10 cellular contexts compared by ENCODE assay signal in the genomic region with DNA sequence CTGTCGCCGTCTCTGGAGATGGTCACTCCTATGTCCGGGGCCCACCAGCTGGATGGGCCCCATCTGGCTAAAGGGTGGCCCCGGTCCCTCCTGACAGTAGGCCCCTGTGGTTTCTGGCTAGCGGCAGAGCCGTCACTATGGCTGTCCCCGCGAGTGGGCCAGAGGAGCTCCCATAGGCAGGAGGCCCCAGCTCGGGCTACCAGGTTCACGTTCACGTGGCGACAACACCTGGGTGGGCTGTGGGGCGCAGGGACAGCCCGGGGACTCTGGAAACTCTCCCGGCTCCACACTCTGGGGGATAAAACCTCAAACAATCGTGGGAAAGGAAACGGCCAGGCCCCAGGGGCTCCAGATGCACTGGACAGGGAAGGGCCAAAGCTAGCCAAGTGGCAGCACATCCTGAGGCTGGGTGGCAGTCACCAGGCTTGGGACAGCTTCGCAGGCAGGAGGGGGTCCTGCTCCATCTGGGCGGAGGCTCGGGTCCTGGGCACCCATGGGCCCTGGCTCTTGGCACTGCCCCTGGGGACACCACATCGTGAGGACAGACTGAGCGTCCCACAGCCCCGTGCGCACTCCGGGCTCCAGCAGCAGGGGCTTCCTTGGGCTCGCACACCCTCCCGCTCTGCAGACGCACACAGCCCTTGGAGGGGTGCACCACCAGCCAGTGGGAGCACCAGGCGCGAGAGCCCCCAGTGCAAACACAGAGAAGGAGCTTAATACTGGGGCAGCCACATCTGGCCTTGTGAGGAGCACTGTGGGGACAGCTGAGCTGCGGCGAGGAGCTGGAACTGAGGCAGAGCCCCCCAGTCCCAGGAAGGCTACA. TPM values are rescaled to one million over a fixed set of nuclear protein-coding genes. Genes with fewer than 3 reads are reported as not detected.
DNase-seq lines count a peak whose midpoint lies in the region; ATAC-seq and TF ChIP-seq lines count a peak whose summit lies in the region.
"Had no signal": no experiment of that assay in that cellular context is flagged by ENCODE, and none has a peak within 500 bp of the region (broad histone marks: within the 10 kb centered on the region; RNA-seq: fewer than 3 reads in every experiment).

No MANE protein-coding gene starts in this region.

- H3K4me3 Mint-ChIP-seq in MCF 10A (ENCODE audit: unreplicated experiment) (no peak overlapping the region), Calu3 (ENCODE audit: low read depth, unreplicated experiment) (no peak overlapping the region)
- peak overlapping the region; percentile 86 for H3K4me3 Mint-ChIP-seq in activated T-helper 17 cell treated with anti-CD3 and anti-CD28 coated beads, Interleukin-2, amount 50 U/mL, for 72 hours

- BruUV-seq in MCF 10A (replicated peaks; lab: Mats Ljungman, UMichigan) (no TSS peak), Calu3 (replicated peaks; lab: Mats Ljungman, UMichigan) (no TSS peak)

- CTCF ChIA-PET in MCF 10A (lab: Yijun Ruan, JAX), result interaction anchor here (0.7 kb wide), 1 partner anchor 37 kb away, joined by 4 read pairs; no protein-coding TSS in a partner anchor
- CTCF ChIA-PET in Calu3 (lab: Charles Lee), result no interaction called here

- H3K27me3 ChIP-seq in breast epithelium (no peaks in the 10 kb centered on the region), left lung (no peaks in the 10 kb centered on the region), thoracic aorta (replicated peaks; ENCODE audit: insufficient read depth) (no peaks in the 10 kb centered on the region)
- H3K27me3 ChIP-seq: body of pancreas had no signal

- no peak for DNase-seq in breast epithelium (ENCODE audit: low spot score in 2 of 2)
- DNase-seq in MCF 10A (ENCODE audit: unreplicated experiment), result no peak
- no peak for DNase-seq in left lung
- no peak for DNase-seq in thoracic aorta (ENCODE audit: low spot score)
- no peak for DNase-seq in NOMO-1 (lab: John Stamatoyannopoulos, UW; ENCODE audit: unreplicated experiment in 2 of 2)
- no peak for DNase-seq in C1 segment of cervical spinal cord (lab: John Stamatoyannopoulos, UW)
- DNase-seq in Calu3, result no peak

- no peak for ATAC-seq in activated T-helper 17 cell treated with anti-CD3 and anti-CD28 coated beads, Interleukin-2, amount 50 U/mL, for 72 hours (replicated peaks)
- no peak for ATAC-seq in left lung
- no peak for ATAC-seq in thoracic aorta (ENCODE audit: insufficient number of reproducible peaks, low FRiP score, low read depth)

- H3K9me3 ChIP-seq in breast epithelium (no peaks in the 10 kb centered on the region), left lung (no peaks in the 10 kb centered on the region), thoracic aorta (no peaks in the 10 kb centered on the region)
- H3K9me3 ChIP-seq: body of pancreas had no signal

- peak overlapping the region in 2 of 3 donors; percentile 11 to 39 for H3K4me3 ChIP-seq in breast epithelium
- peak overlapping the region in 1 of 2 donors; percentile 92 for H3K4me3 ChIP-seq in left lung
- peak overlapping the region; percentile 39 for H3K4me3 ChIP-seq in thoracic aorta
- H3K4me3 ChIP-seq: body of pancreas, GM23248 had no signal

- no peak overlapping the region for H3K27ac Mint-ChIP-seq in MCF 10A (ENCODE audit: low read depth, unreplicated experiment)
- peak overlapping the region; percentile 98 for H3K27ac Mint-ChIP-seq in activated T-helper 17 cell treated with anti-CD3 and anti-CD28 coated beads, Interleukin-2, amount 50 U/mL, for 72 hours
- no peak overlapping the region for H3K27ac Mint-ChIP-seq in Calu3 (ENCODE audit: unreplicated experiment)

- intact Hi-C loops in breast epithelium (cut with DNase I; ENCODE audit: low total_unique reads) (loop anchor here (10.0 kb wide), 1 partner anchor 713 kb away; no protein-coding TSS in a partner anchor), MCF 10A (cut with micrococcal nuclease) (no loop called here), left lung (cut with DNase I) (no loop called here), Calu3 (cut with micrococcal nuclease; ENCODE audit: unreplicated experiment) (no loop called here)

- no peaks in the 10 kb centered on the region for H3K9me3 Mint-ChIP-seq in MCF 10A (ENCODE audit: unreplicated experiment)
- no peaks in the 10 kb centered on the region for H3K9me3 Mint-ChIP-seq in activated T-helper 17 cell treated with anti-CD3 and anti-CD28 coated beads, Interleukin-2, amount 50 U/mL, for 72 hours
- no peaks in the 10 kb centered on the region for H3K9me3 Mint-ChIP-seq in Calu3 (ENCODE audit: low read depth, unreplicated experiment)

- H3K27ac ChIP-seq in breast epithelium (peak overlapping the region; percentile 25 to 79), left lung (peak overlapping the region; percentile 86 to 91), thoracic aorta (no peak overlapping the region)
- H3K27ac ChIP-seq: GM23248 had no signal

- POLR2A ChIA-PET in MCF 10A (lab: Yijun Ruan, JAX), result interaction anchor here (0.5 kb wide), 1 partner anchor 508 kb away, joined by 3 read pairs; no protein-coding TSS in a partner anchor

- TF ChIP-seq POLR2A in breast epithelium (IDR thresholded peaks at IDR 0.05), result no peak

- H3K4me1 ChIP-seq in breast epithelium (peaks cover 6 to 7% of the 10 kb centered on the region in 2 donors), left lung (peaks cover 34 to 74% of the 10 kb centered on the region in 2 donors), thoracic aorta (ENCODE audit: control insufficient read depth in 1 of 2, low read depth in 2 of 2) (peaks cover 17 to 24% of the 10 kb centered on the region in 2 donors)

- H3K27me3 Mint-ChIP-seq in MCF 10A (ENCODE audit: insufficient read depth, unreplicated experiment), result no peaks in the 10 kb centered on the region
- no peaks in the 10 kb centered on the region for H3K27me3 Mint-ChIP-seq in activated T-helper 17 cell treated with anti-CD3 and anti-CD28 coated beads, Interleukin-2, amount 50 U/mL, for 72 hours
- no peaks in the 10 kb centered on the region for H3K27me3 Mint-ChIP-seq in Calu3 (ENCODE audit: unreplicated experiment)

- TF ChIP-seq CTCF in breast epithelium (IDR thresholded peaks at IDR 0.05) (no peak), MCF 10A (IDR thresholded peaks at IDR 0.05; ENCODE audit: unreplicated experiment) (no peak), left lung (IDR thresholded peaks at IDR 0.05) (no peak), thoracic aorta (IDR thresholded peaks at IDR 0.05) (no peak), Calu3 (IDR thresholded peaks at IDR 0.05; ENCODE audit: unreplicated experiment) (no peak)

- H3K36me3 ChIP-seq in breast epithelium (no peaks in the 10 kb centered on the region), left lung (peaks cover 0 to 40% of the 10 kb centered on the region in 2 donors), thoracic aorta (peaks cover 14% of the 10 kb centered on the region)

- H3K4me1 Mint-ChIP-seq in MCF 10A (ENCODE audit: insufficient read depth, unreplicated experiment), result peaks cover 7% of the 10 kb centered on the region
- H3K4me1 Mint-ChIP-seq in activated T-helper 17 cell treated with anti-CD3 and anti-CD28 coated beads, Interleukin-2, amount 50 U/mL, for 72 hours, result peaks cover 15% of the 10 kb centered on the region
- no peaks in the 10 kb centered on the region for H3K4me1 Mint-ChIP-seq in Calu3 (ENCODE audit: low read depth, unreplicated experiment)

- peaks cover 10% of the 10 kb centered on the region for H3K36me3 Mint-ChIP-seq in MCF 10A (ENCODE audit: insufficient read depth, unreplicated experiment)
- peaks cover 68% of the 10 kb centered on the region for H3K36me3 Mint-ChIP-seq in activated T-helper 17 cell treated with anti-CD3 and anti-CD28 coated beads, Interleukin-2, amount 50 U/mL, for 72 hours (ENCODE audit: low read depth)
- H3K36me3 Mint-ChIP-seq in Calu3 (ENCODE audit: insufficient read depth, unreplicated experiment), result peaks cover 33% of the 10 kb centered on the region

RNA-seq across cellular contexts. Expression of a gene that starts 4.5 kb away (rescaled TPM):
- total RNA-seq in breast epithelium (10 to 100 TPM; 19.2 to 22.0 (median 21.9) TPM), MCF 10A (2022) (17.5 and 18.5 TPM in 2 replicates), left lung (10 to 100 TPM; 28.4 to 54.0 TPM), thoracic aorta (10 to 100 TPM; 20.7 to 36.6 TPM), Calu3 (2022) (33.3 and 34.3 TPM in 2 replicates)
- total RNA-seq in activated T-helper 17 cell treated with anti-CD3 and anti-CD28 coated beads, Interleukin-2, amount 50 U/mL, for 72 hours, result 100 to 1,000 TPM in 1 of 2 donors, 10 to 100 TPM in 1; 57.1 to 119 TPM

RNA-seq across cellular contexts. Expression of a gene that starts 4.6 kb away (rescaled TPM):
- total RNA-seq in breast epithelium (1 to 10 TPM; 7.3 to 8.2 (median 7.8) TPM), MCF 10A (2022) (26.9 and 40.8 TPM in 2 replicates), left lung (10 to 100 TPM; 15.4 to 19.8 TPM), thoracic aorta (10 to 100 TPM; 11.1 to 21.0 TPM), Calu3 (2022) (39.5 and 49.1 TPM in 2 replicates)
- 10 to 100 TPM; 19.8 to 31.8 TPM for total RNA-seq in activated T-helper 17 cell treated with anti-CD3 and anti-CD28 coated beads, Interleukin-2, amount 50 U/mL, for 72 hours

RNA-seq across cellular contexts. Expression of a gene that starts 15.4 kb away (rescaled TPM):
- total RNA-seq in breast epithelium, result under 1 TPM; 0.66 to 0.96 (median 0.73) TPM
- total RNA-seq in MCF 10A (2022), result not detected in 2 replicates
- 1 to 10 TPM; 5.9 to 6.7 TPM for total RNA-seq in activated T-helper 17 cell treated with anti-CD3 and anti-CD28 coated beads, Interleukin-2, amount 50 U/mL, for 72 hours
- 1 to 10 TPM; 1.9 to 2.3 TPM for total RNA-seq in left lung
- under 1 TPM in 1 of 2 donors, not detected in 1; 0.27 TPM for total RNA-seq in thoracic aorta
- total RNA-seq in Calu3 (2022), result 0.34 and 0.54 TPM in 2 replicates
- total RNA-seq: GM23248 had no signal

RNA-seq across cellular contexts. Expression of a gene that starts 38.9 kb away (rescaled TPM):
- total RNA-seq in breast epithelium (10 to 100 TPM; 17.4 to 21.3 (median 19.0) TPM), MCF 10A (2022) (30.3 and 32.4 TPM in 2 replicates), left lung (100 to 1,000 TPM in 1 of 2 donors, 10 to 100 TPM in 1; 66.3 to 154 TPM), thoracic aorta (10 to 100 TPM; 22.4 to 38.9 TPM), Calu3 (2022) (139 and 152 TPM in 2 replicates)
- total RNA-seq in activated T-helper 17 cell treated with anti-CD3 and anti-CD28 coated beads, Interleukin-2, amount 50 U/mL, for 72 hours, result 10 to 100 TPM; 84.3 to 93.2 TPM

RNA-seq across cellular contexts. Expression of a gene that starts 50.9 kb away (rescaled TPM):
- total RNA-seq in breast epithelium, result 100 to 1,000 TPM; 138 to 194 (median 180) TPM
- 0.54 and 0.84 TPM in 2 replicates for total RNA-seq in MCF 10A (2022)
- total RNA-seq in activated T-helper 17 cell treated with anti-CD3 and anti-CD28 coated beads, Interleukin-2, amount 50 U/mL, for 72 hours, result 100 to 1,000 TPM; 242 to 290 TPM
- total RNA-seq in left lung, result 100 to 1,000 TPM; 243 to 396 TPM
- total RNA-seq in thoracic aorta, result 100 to 1,000 TPM; 169 to 295 TPM
- 867 and 881 TPM in 2 replicates for total RNA-seq in Calu3 (2022)

Comparison
In these comparisons a context has a peak if more than half of its experiments do, and no peak if none do; other contexts are left out.
1. H3K27ac ChIP-seq: peak in breast epithelium (2 of 2) and left lung (2 of 2); none in thoracic aorta (0 of 2).